ENCODE assay signal across 1 cellular context in genomic region chr16:8855051-8855786, GRCh38.
TF ChIP-seq lines count a peak whose summit lies in the region.

No MANE protein-coding gene starts in this region.

TF ChIP-seq in HepG2, 621 proteins besides CTCF, POLR2A, EP300 and RAD21 (continued from another document):
- TF ChIP-seq BCL3 (CRISPR knock-in tag; IDR thresholded peaks at IDR 0.05) (no peak), CEBPZ (IDR thresholded peaks at IDR 0.05; ENCODE audit: low read length) (no peak), RNF2 (conservative IDR thresholded peaks at IDR 0.05; ENCODE audit: low read depth) (no peak), DBP (CRISPR knock-in tag; IDR thresholded peaks at IDR 0.05; ENCODE audit: not compliant biosample characterization) (peak; percentile 67), ZNF30 (CRISPR knock-in tag; IDR thresholded peaks at IDR 0.05) (no peak), ZNF839 (CRISPR knock-in tag; IDR thresholded peaks at IDR 0.05; ENCODE audit: borderline replicate concordance) (0 out of 2 replicates have a peak, but pooled peaks have one; percentile 37), ZNF792 (CRISPR knock-in tag; IDR thresholded peaks at IDR 0.05) (no peak), CERS6 (CRISPR knock-in tag; IDR thresholded peaks at IDR 0.05) (no peak), NR1H2 (CRISPR knock-in tag; IDR thresholded peaks at IDR 0.05; ENCODE audit: borderline replicate concordance, low read depth) (no peak), ZNF296 (CRISPR knock-in tag; conservative IDR thresholded peaks at IDR 0.05) (0 out of 2 replicates have a peak, but pooled peaks have one; percentile 66), ZNF160 (CRISPR knock-in tag; IDR thresholded peaks at IDR 0.05) (no peak)
